Comparison of ENCODE assay signal across 28 cellular contexts in genomic region chr9:73412874-73413273, GRCh38.
DNase-seq lines count a peak whose midpoint lies in the region; ATAC-seq, FAIRE-seq and TF ChIP-seq lines count a peak whose summit lies in the region.
"Had no signal": no experiment of that assay in that cellular context is flagged by ENCODE, and none has a peak within 500 bp of the region (broad histone marks: within the 10 kb centered on the region; RNA-seq: fewer than 3 reads in every experiment).

No MANE protein-coding gene starts in this region.

- no TSS peak for BruUV-seq in K562 (replicated peaks; lab: Mats Ljungman, UMichigan)

- H2BK5ac ChIP-seq in mesendoderm (ENCODE audit: low read length): no peak overlapping the region

- H3K36me3 ChIP-seq in ACC112 (ENCODE audit: insufficient read depth, low read length) (no peaks in the 10 kb centered on the region), K562 (ENCODE audit: control insufficient read depth, insufficient read depth, low read length) (no peaks in the 10 kb centered on the region), mesendoderm (ENCODE audit: control insufficient read depth, insufficient read depth, low read length) (no peaks in the 10 kb centered on the region)

- H3K9me1 ChIP-seq in K562 (ENCODE audit: control insufficient read depth, insufficient read depth, low read length): no peaks in the 10 kb centered on the region

- no peaks in the 10 kb centered on the region for H3K79me2 ChIP-seq in ACC112 (ENCODE audit: control insufficient read depth, insufficient read depth, low read length, unreplicated experiment)
- H3K79me2 ChIP-seq in K562 (ENCODE audit: control insufficient read depth, insufficient read depth, low read length): no peaks in the 10 kb centered on the region
- no peaks in the 10 kb centered on the region for H3K79me2 ChIP-seq in mesendoderm (ENCODE audit: control insufficient read depth, insufficient read depth, low read length)

- H3K4me3 ChIP-seq in ACC112 (ENCODE audit: low read depth, low read length): no peak overlapping the region
- no peak overlapping the region for H3K4me3 ChIP-seq in K562
- no peak overlapping the region for H3K4me3 ChIP-seq in mesendoderm (ENCODE audit: low read length)

- CTCF ChIA-PET in K562 (lab: Yijun Ruan, JAX; ENCODE audit: low intra/inter-chr PET ratio): no interaction called here

- no peak for TF ChIP-seq CTCF in K562 (IDR thresholded peaks at IDR 0.05 in 2 of 3, conservative IDR thresholded peaks at IDR 0.05 in 1 of 3; ENCODE audit: insufficient read depth in 2 of 3, low read depth in 1 of 3, low read length in 3 of 3)

- H2AFZ ChIP-seq in ACC112 (ENCODE audit: low read length, unreplicated experiment): peak overlapping the region; percentile 35
- no peak overlapping the region for H2AFZ ChIP-seq in K562 (ENCODE audit: low read depth, low read length)

- no peak overlapping the region for H2BK120ac ChIP-seq in mesendoderm (ENCODE audit: low read depth, low read length)

- H3K79me1 ChIP-seq in mesendoderm (ENCODE audit: low read length): no peaks in the 10 kb centered on the region

- H3K4ac ChIP-seq in mesendoderm (ENCODE audit: low read depth, low read length): no peak overlapping the region

- no peak overlapping the region for H3K18ac ChIP-seq in mesendoderm (ENCODE audit: low read length)

- H2BK15ac ChIP-seq in mesendoderm (replicated peaks; ENCODE audit: low read depth): no peak overlapping the region

- H2AK5ac ChIP-seq in mesendoderm (ENCODE audit: low read length): no peak overlapping the region

- H3K9me3 ChIP-seq in K562 (replicated peaks; ENCODE audit: control insufficient read depth, insufficient read depth, low read depth, low read length): no peaks in the 10 kb centered on the region

- in situ Hi-C loops in K562 (cut with MboI): no loop called here

- DNase-seq in OCI-M1 (lab: John Stamatoyannopoulos, UW): peak; percentile 52
- no peak for DNase-seq in K562 (ENCODE audit: extremely low read depth in 1 of 4, low spot score in 3 of 4)
- DNase-seq in mesendoderm: peak; percentile 5
- DNase-seq in stimulated activated CD4-positive, alpha-beta T cell treated with anti-CD3 and anti-CD28 coated beads, Interleukin-4, amount 100 ng/mL, for 4 hours: no peak
- no peak for DNase-seq in frontal cortex (ENCODE audit: low spot score in 2 of 2)
- DNase-seq: 8988T; Calu3; DMS79 treated with DMSO at 0.1 percent for 48 hours; GF-D8; KG1; NCI-H1048; NCI-H1417; NCI-H1694; NCI-H2081; NCI-H2171; NCI-H345; NCI-H524; NCI-H774; NK-92 treated with Interleukin-12 subunit alpha and Interleukin-12 subunit beta, amount 100 ng/mL, for 24 hours; SHP77 had no signal

- no peak overlapping the region for H3K9ac ChIP-seq in K562 (ENCODE audit: insufficient read depth in 1 of 2, low read depth in 2 of 2, low read length in 2 of 2)
- no peak overlapping the region for H3K9ac ChIP-seq in mesendoderm (ENCODE audit: low read length)

- H4K8ac ChIP-seq in mesendoderm (ENCODE audit: low read depth, low read length): no peak overlapping the region

- H3K4me2 ChIP-seq in K562 (ENCODE audit: insufficient read depth, low read length): no peak overlapping the region
- H3K4me2 ChIP-seq in mesendoderm (ENCODE audit: low read length): no peak overlapping the region

- ATAC-seq in K562 (no peak), HG03439 (IDR thresholded peaks at IDR 0.05; ENCODE audit: unreplicated experiment) (no peak), HG03571 (IDR thresholded peaks at IDR 0.05; ENCODE audit: unreplicated experiment) (no peak)
- ATAC-seq: HCT116, Panc1 had no signal

- no peaks in the 10 kb centered on the region for H3K27me3 ChIP-seq in ACC112 (ENCODE audit: insufficient read depth, low read length)
- no peaks in the 10 kb centered on the region for H3K27me3 ChIP-seq in K562 (ENCODE audit: control insufficient read depth in 2 of 2, insufficient read depth in 2 of 2, low read length in 2 of 2)
- no peaks in the 10 kb centered on the region for H3K27me3 ChIP-seq in mesendoderm (ENCODE audit: insufficient read depth, low read length, poor library complexity)

- H3K56ac ChIP-seq in mesendoderm (ENCODE audit: low read length): no peak overlapping the region

- no peak for TF ChIP-seq RAD21 in K562 (CRISPR knock-in tag; conservative IDR thresholded peaks at IDR 0.05 in 1 of 2, IDR thresholded peaks at IDR 0.05 in 1 of 2)

- intact Hi-C loops in K562 (cut with micrococcal nuclease): no loop called here

- H4K5ac ChIP-seq in mesendoderm (ENCODE audit: low read length): no peak overlapping the region

- no peak for TF ChIP-seq POLR2A in K562 (conservative IDR thresholded peaks at IDR 0.05)

- no peak for FAIRE-seq in K562 (lab: Jason Lieb, UNC)
- no peak for FAIRE-seq in frontal cortex (lab: Jason Lieb, UNC)
- FAIRE-seq: GM12892, GM19239 had no signal

- no peak for TF ChIP-seq EP300 in K562 (IDR thresholded peaks at IDR 0.05; ENCODE audit: low read length)

- H3K4me1 ChIP-seq in ACC112 (ENCODE audit: control insufficient read depth, insufficient read depth, low read length, unreplicated experiment): no peaks in the 10 kb centered on the region
- no peaks in the 10 kb centered on the region for H3K4me1 ChIP-seq in K562 (replicated peaks in 1 of 2; ENCODE audit: control insufficient read depth in 2 of 2, insufficient read depth in 2 of 2, low read length in 2 of 2)
- H3K4me1 ChIP-seq in mesendoderm (ENCODE audit: control insufficient read depth, low read depth, low read length): no peaks in the 10 kb centered on the region

- POLR2A ChIA-PET in K562 (lab: Yijun Ruan, JAX): no interaction called here

- H3K27ac ChIP-seq in ACC112 (ENCODE audit: low read depth, low read length): no peak overlapping the region
- H3K27ac ChIP-seq in K562 (ENCODE audit: extremely low read depth, low read depth, low read length): no peak overlapping the region
- H3K27ac ChIP-seq in mesendoderm (ENCODE audit: low read depth, low read length): no peak overlapping the region
- H3K27ac ChIP-seq: RWPE1 had no signal

- H3K23ac ChIP-seq in mesendoderm (ENCODE audit: low read length): no peak overlapping the region

- no peaks in the 10 kb centered on the region for H4K20me1 ChIP-seq in K562 (replicated peaks; ENCODE audit: control insufficient read depth, insufficient read depth, low read length)

TF ChIP-seq in K562, 482 proteins besides CTCF, POLR2A, EP300 and RAD21:
- peak; percentile 40; the same call in 1 of the 2 replicates for TF ChIP-seq TEAD4 (IDR thresholded peaks at IDR 0.05; ENCODE audit: low read length)
- no peak for TF ChIP-seq TEAD4 (CRISPR knock-in tag; IDR thresholded peaks at IDR 0.05; ENCODE audit: borderline replicate concordance)
- no peak for TF ChIP-seq ZNF316 (IDR thresholded peaks at IDR 0.05)
- no peak for TF ChIP-seq SOX6 (IDR thresholded peaks at IDR 0.05)
- TF ChIP-seq NFATC3 (IDR thresholded peaks at IDR 0.05): no peak
- no peak for TF ChIP-seq NR1H2 (CRISPR knock-in tag; IDR thresholded peaks at IDR 0.05)
- TF ChIP-seq CBFA2T3 (IDR thresholded peaks at IDR 0.05): 0 out of 2 replicates have a peak, but pooled peaks have one; percentile 23
- TF ChIP-seq RCOR1 (IDR thresholded peaks at IDR 0.05; ENCODE audit: borderline replicate concordance in 1 of 2, low read depth in 2 of 2, low read length in 2 of 2): 0 out of 4 replicates have a peak, but pooled peaks of 1 of the 2 experiments have one; percentile 25
- peak; percentile 74 for TF ChIP-seq MEIS2 (IDR thresholded peaks at IDR 0.05; ENCODE audit: partially characterized antibody)
- TF ChIP-seq ZNF224 (CRISPR knock-in tag; IDR thresholded peaks at IDR 0.05): no peak

Comparison
In these comparisons a context has a peak if more than half of its experiments do, and no peak if none do; other contexts are left out.
1. DNase-seq: peak in OCI-M1 (single experiment) and mesendoderm (single experiment); none in K562 (0 of 4), stimulated activated CD4-positive, alpha-beta T cell treated with anti-CD3 and anti-CD28 coated beads, Interleukin-4, amount 100 ng/mL, for 4 hours (0 of 2) and frontal cortex (0 of 2).